20 cellular contexts compared by ENCODE assay signal in genomic region chr12:29732211-29732992, GRCh38. TPM values are rescaled to one million over a fixed set of nuclear protein-coding genes. Genes with fewer than 3 reads are reported as not detected.
DNase-seq lines count a peak whose midpoint lies in the region; ATAC-seq and TF ChIP-seq lines count a peak whose summit lies in the region.
"Had no signal": no experiment of that assay in that cellular context is flagged by ENCODE, and none has a peak within 500 bp of the region (broad histone marks: within the 10 kb centered on the region; RNA-seq: fewer than 3 reads in every experiment).

No MANE protein-coding gene starts in this region.

- no peaks in the 10 kb centered on the region for H3K27me3 ChIP-seq in SJCRH30
- H3K27me3 ChIP-seq: body of pancreas, transverse colon had no signal

- peaks cover 1% of the 10 kb centered on the region for H3K27me3 Mint-ChIP-seq in endothelial cell (ENCODE audit: unreplicated experiment)
- H3K27me3 Mint-ChIP-seq: B cell; stimulated activated memory B cell treated with anti-CD40 and anti-IgM and Interleukin-4, amounts not matched to agents 10 μg/mL and 1 μg/mL and 100 μg/mL, for 72 hours had no signal

- CTCF ChIA-PET in HEK293 (lab: Yijun Ruan, JAX): interaction anchor here (0.6 kb wide), 1 partner anchor 1045 kb away, joined by 3 read pairs; no protein-coding TSS in a partner anchor

- POLR2A ChIA-PET in HEK293 (lab: Yijun Ruan, JAX): no interaction called here

- H3K4me1 ChIP-seq in HEK293 (ENCODE audit: control insufficient read depth, insufficient read depth, low read length) (peaks cover 14% of the 10 kb centered on the region), SJCRH30 (peaks cover 42% of the 10 kb centered on the region)
- H3K4me1 ChIP-seq: body of pancreas had no signal

- H3K36me3 ChIP-seq in HEK293 (ENCODE audit: control insufficient read depth in 2 of 2, insufficient read depth in 1 of 2, low read length in 2 of 2) (no peaks in the 10 kb centered on the region), SJCRH30 (peaks cover 60% of the 10 kb centered on the region)
- H3K36me3 ChIP-seq: transverse colon had no signal

- H3K4me3 Mint-ChIP-seq in endothelial cell (ENCODE audit: unreplicated experiment): no peak overlapping the region
- H3K4me3 Mint-ChIP-seq: B cell; stimulated activated memory B cell treated with anti-CD40 and anti-IgM and Interleukin-4, amounts not matched to agents 10 μg/mL and 1 μg/mL and 100 μg/mL, for 72 hours had no signal

- no peak overlapping the region for H3K27ac Mint-ChIP-seq in endothelial cell (ENCODE audit: unreplicated experiment)
- H3K27ac Mint-ChIP-seq: B cell; stimulated activated memory B cell treated with anti-CD40 and anti-IgM and Interleukin-4, amounts not matched to agents 10 μg/mL and 1 μg/mL and 100 μg/mL, for 72 hours had no signal

- H3K4me1 Mint-ChIP-seq in endothelial cell (ENCODE audit: unreplicated experiment): peaks cover 3% of the 10 kb centered on the region
- H3K4me1 Mint-ChIP-seq: B cell; stimulated activated memory B cell treated with anti-CD40 and anti-IgM and Interleukin-4, amounts not matched to agents 10 μg/mL and 1 μg/mL and 100 μg/mL, for 72 hours had no signal

- ATAC-seq in HG03457 (IDR thresholded peaks at IDR 0.05; ENCODE audit: unreplicated experiment): no peak
- ATAC-seq in GM18907 (IDR thresholded peaks at IDR 0.05; ENCODE audit: unreplicated experiment): no peak
- ATAC-seq: body of pancreas; PC-3; stimulated activated memory B cell treated with anti-CD40 and anti-IgM and Interleukin-4, amounts not matched to agents 10 μg/mL and 1 μg/mL and 100 μg/mL, for 72 hours had no signal

- H3K9me3 Mint-ChIP-seq in endothelial cell (ENCODE audit: unreplicated experiment): no peaks in the 10 kb centered on the region

- DNase-seq in SJCRH30 (peak; percentile 15 to 42), dermis microvascular lymphatic vessel endothelial cell (ENCODE audit: low read depth in 2 of 2) (peak; percentile 79 to 93), retinal pigment epithelial cell (ENCODE audit: low read depth) (peak; percentile 74), endothelial cell (ENCODE audit: low spot score) (no peak)
- DNase-seq in stimulated activated CD4-positive, alpha-beta T cell treated with anti-CD3 and anti-CD28 coated beads, Interleukin-15, amount 100 ng/mL, for 24 hours: no peak
- DNase-seq: activated CD4-positive, CD25-positive, alpha-beta regulatory T cell; activated naive CD4-positive, alpha-beta T cell treated with anti-CD3 and anti-CD28 coated beads, Interleukin-2, amount 50 U/mL, for 16 hours; body of pancreas; cortex of kidney; kidney glomerular epithelial cell; NCI-H1436 treated with DMSO at 0.1 percent for 48 hours; NCI-H774; PC-3; transverse colon had no signal

- TF ChIP-seq CTCF in HEK293 (tag by site-specific recombination; IDR thresholded peaks at IDR 0.05) (no peak), retinal pigment epithelial cell (conservative IDR thresholded peaks at IDR 0.05; ENCODE audit: low read depth, low read length) (no peak), endothelial cell (IDR thresholded peaks at IDR 0.05; ENCODE audit: unreplicated experiment) (no peak)

- no peak overlapping the region for H3K27ac ChIP-seq in HEK293 (ENCODE audit: extremely low read depth, low read depth, low read length)
- no peak overlapping the region for H3K27ac ChIP-seq in SJCRH30
- H3K27ac ChIP-seq: body of pancreas, SK-N-MC had no signal

- H3K36me3 Mint-ChIP-seq in endothelial cell (ENCODE audit: low read depth, unreplicated experiment): no peaks in the 10 kb centered on the region
- H3K36me3 Mint-ChIP-seq: stimulated activated memory B cell treated with anti-CD40 and anti-IgM and Interleukin-4, amounts not matched to agents 10 μg/mL and 1 μg/mL and 100 μg/mL, for 72 hours had no signal

- H3K9me3 ChIP-seq in HEK293 (ENCODE audit: control insufficient read depth, insufficient read depth, low read depth, low read length): no peaks in the 10 kb centered on the region
- no peaks in the 10 kb centered on the region for H3K9me3 ChIP-seq in SJCRH30 (replicated peaks)
- H3K9me3 ChIP-seq: body of pancreas, transverse colon had no signal

- H3K4me3 ChIP-seq in HEK293 (ENCODE audit: low read depth, low read length) (no peak overlapping the region), SJCRH30 (no peak overlapping the region), retinal pigment epithelial cell (ENCODE audit: low read length) (no peak overlapping the region)
- H3K4me3 ChIP-seq: body of pancreas, SK-N-MC, transverse colon had no signal

TF ChIP-seq in HEK293, 187 proteins besides CTCF, POLR2A, EP300 and RAD21:
- TF ChIP-seq BCL11B (tag by site-specific recombination; IDR thresholded peaks at IDR 0.05; ENCODE audit: low read depth) (no peak), OSR2 (tag by site-specific recombination; IDR thresholded peaks at IDR 0.05) (peak; percentile 54; the same call in 1 of the 2 replicates), PRDM1 (tag by site-specific recombination; IDR thresholded peaks at IDR 0.05) (0 out of 2 replicates have a peak, but pooled peaks have one; percentile 23)

RNA-seq across cellular contexts. Expression of gene TMTC1, which starts 51.3 kb away (rescaled TPM):
- total RNA-seq in SJCRH30 (2014; rRNA removed; shearing (Covaris generic)): 121 and 129 TPM in 2 replicates
- 0.77 and 6.3 TPM in 2 replicates for total RNA-seq in dermis microvascular lymphatic vessel endothelial cell
- 0.95 TPM for total RNA-seq in endothelial cell (ENCODE audit: unreplicated experiment)
- total RNA-seq: B cell had no signal

Comparison
In these comparisons a context has a peak if more than half of its experiments do, and no peak if none do; other contexts are left out.
1. DNase-seq: peak in SJCRH30 (2 of 2), dermis microvascular lymphatic vessel endothelial cell (2 of 2) and retinal pigment epithelial cell (single experiment); none in stimulated activated CD4-positive, alpha-beta T cell treated with anti-CD3 and anti-CD28 coated beads, Interleukin-15, amount 100 ng/mL, for 24 hours (single experiment) and endothelial cell (single experiment).
2. RNA of gene TMTC1, which starts 51.3 kb away (total RNA-seq): 121 to 129 TPM in SJCRH30; 0.95 TPM in endothelial cell (single experiment) and 0.77 to 6.3 TPM in dermis microvascular lymphatic vessel endothelial cell; every median in the first group is over 10 times any median in the second.